In the genomic region with DNA sequence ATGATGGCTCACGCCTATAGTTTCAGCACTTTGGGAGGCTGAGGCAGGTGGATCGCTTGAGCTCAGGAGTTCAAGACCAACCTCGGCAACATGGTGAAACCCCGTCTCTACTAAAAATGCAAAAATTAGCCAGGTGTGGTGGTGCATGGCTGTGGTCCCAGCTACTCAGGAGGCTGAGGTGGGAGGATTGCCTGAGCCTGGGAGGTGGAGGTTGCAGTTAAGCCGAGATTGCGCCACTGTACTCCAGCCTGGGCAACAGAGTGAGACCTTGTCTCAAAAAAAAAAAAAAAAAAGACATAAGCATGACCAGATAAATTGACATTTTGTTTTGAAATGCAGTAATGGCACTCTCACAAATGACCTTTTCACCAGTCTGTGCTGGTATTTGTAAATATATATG, we compare ENCODE assay signal across 7 cellular contexts.
A peak's percentile ranks its signal among the peaks of the same experiment; 100 is the strongest.
DNase-seq lines count a peak whose midpoint lies in the region; ATAC-seq, FAIRE-seq and TF ChIP-seq lines count a peak whose summit lies in the region.
"Not testable (repeated sequence)": the region's sequence is repeated elsewhere in the genome, so short reads cannot be mapped to it uniquely, and the experiment has no call there.

No MANE protein-coding gene starts in this region.

- H3K27ac Mint-ChIP-seq in Calu3 (ENCODE audit: unreplicated experiment) = peak overlapping the region; percentile 82

- H3K9ac ChIP-seq in HepG2 (ENCODE audit: insufficient read depth, low read depth, low read length) = not testable (repeated sequence)

- H3K27ac ChIP-seq in RWPE2 (ENCODE audit: poor library complexity, severe bottlenecking) (peak overlapping the region; percentile 94), coronary artery (peak overlapping the region; percentile 52 to 95), gastroesophageal sphincter (peak overlapping the region in 3 of 4 donors; percentile 92 to 99 (median 98)), gastrocnemius medialis (peak overlapping the region; percentile 95 to 98 (median 97)), tibial artery (peak overlapping the region; percentile 70 to 99)
- not testable (repeated sequence) for H3K27ac ChIP-seq in HepG2 (ENCODE audit: extremely low read length, insufficient read depth, low read length)

- CTCF ChIA-PET in Calu3 (lab: Charles Lee); HepG2 (lab: Yijun Ruan, JAX; ENCODE audit: low intra/inter-chr PET ratio, low total read pairs): not testable (repeated sequence)

- TF ChIP-seq POLR2A in gastroesophageal sphincter (IDR thresholded peaks at IDR 0.05); HepG2 (IDR thresholded peaks at IDR 0.05; ENCODE audit: insufficient read depth in 1 of 2, low read depth in 2 of 2, low read length in 2 of 2); gastrocnemius medialis (IDR thresholded peaks at IDR 0.05): not testable (repeated sequence)

- H3K4me3 ChIP-seq in RWPE2 (ENCODE audit: severe bottlenecking); coronary artery; gastroesophageal sphincter; HepG2 (replicated peaks in 1 of 3; ENCODE audit: insufficient read depth in 1 of 3, low read depth in 2 of 3, low read length in 3 of 3); gastrocnemius medialis; tibial artery: not testable (repeated sequence)

- peaks cover 70% of the 10 kb centered on the region for H3K4me1 ChIP-seq in RWPE2 (ENCODE audit: insufficient read depth, poor library complexity, severe bottlenecking)
- H3K4me1 ChIP-seq in gastroesophageal sphincter = peaks cover 55 to 100% (median 57%) of the 10 kb centered on the region in 3 donors
- H3K4me1 ChIP-seq in HepG2 (ENCODE audit: insufficient read depth, low read length) = peaks cover 92% of the 10 kb centered on the region
- H3K4me1 ChIP-seq in gastrocnemius medialis = peaks cover 82 to 85% of the 10 kb centered on the region in 2 donors
- peaks cover 0 to 100% (median 77%) of the 10 kb centered on the region in 4 donors for H3K4me1 ChIP-seq in tibial artery

- not testable (repeated sequence) for TF ChIP-seq RAD21 in HepG2 (CRISPR knock-in tag; IDR thresholded peaks at IDR 0.05)

- FAIRE-seq in HepG2 (lab: Jason Lieb, UNC) = not testable (repeated sequence)

- peaks cover 71% of the 10 kb centered on the region for H3K4me1 Mint-ChIP-seq in Calu3 (ENCODE audit: low read depth, unreplicated experiment)

- intact Hi-C loops in Calu3 (cut with micrococcal nuclease; ENCODE audit: unreplicated experiment) (loop anchor here (5.0 kb wide), 1 partner anchor 218 kb away; no protein-coding TSS in a partner anchor), gastrocnemius medialis (cut with DNase I; ENCODE audit: low total_unique reads) (loop anchor here (5.0 kb wide), 1 partner anchor 238 kb away; no protein-coding TSS in a partner anchor)
- intact Hi-C loops in HepG2 (cut with micrococcal nuclease; ENCODE audit: unreplicated experiment); tibial artery (cut with DNase I; ENCODE audit: low total_unique reads): not testable (repeated sequence)

- not testable (repeated sequence) for H3K9me3 ChIP-seq in RWPE2 (ENCODE audit: severe bottlenecking); gastroesophageal sphincter; HepG2 (ENCODE audit: low read length); gastrocnemius medialis; tibial artery

- DNase-seq in Calu3; RWPE2 (ENCODE audit: low spot score); coronary artery (ENCODE audit: low spot score); HepG2 (ENCODE audit: low spot score); gastrocnemius medialis; tibial artery: not testable (repeated sequence)

- TF ChIP-seq EP300 in gastroesophageal sphincter (IDR thresholded peaks at IDR 0.05); HepG2 (IDR thresholded peaks at IDR 0.05; ENCODE audit: low read depth in 2 of 2, low read length in 2 of 2); HepG2 (CRISPR knock-in tag; IDR thresholded peaks at IDR 0.05; ENCODE audit: borderline replicate concordance): not testable (repeated sequence)

- H3K36me3 ChIP-seq in RWPE2 (ENCODE audit: low read depth) (peaks cover 67% of the 10 kb centered on the region), gastroesophageal sphincter (peaks cover 4 to 62% of the 10 kb centered on the region in 2 donors), HepG2 (replicated peaks in 1 of 2; ENCODE audit: control insufficient read depth in 1 of 2, insufficient read depth in 2 of 2, low read length in 2 of 2) (peaks cover 13 to 60% of the 10 kb centered on the region in 2 experiments), tibial artery (peaks cover 41 to 52% (median 44%) of the 10 kb centered on the region in 3 donors)
- H3K36me3 ChIP-seq in gastrocnemius medialis = not testable (repeated sequence)

- not testable (repeated sequence) for BruUV-seq in Calu3 (replicated peaks; lab: Mats Ljungman, UMichigan); HepG2 (replicated peaks; lab: Mats Ljungman, UMichigan)

- not testable (repeated sequence) for H3K4me2 ChIP-seq in HepG2 (ENCODE audit: low read depth, low read length)

- H3K79me2 ChIP-seq in HepG2 (ENCODE audit: insufficient read depth, low read length) = peaks cover 75% of the 10 kb centered on the region

- H3K27me3 ChIP-seq in RWPE2 (ENCODE audit: insufficient read depth, poor library complexity, severe bottlenecking); gastroesophageal sphincter; HepG2 (ENCODE audit: control insufficient read depth in 1 of 2, insufficient read depth in 2 of 2, low read length in 2 of 2); gastrocnemius medialis; tibial artery: not testable (repeated sequence)

- H3K36me3 Mint-ChIP-seq in Calu3 (ENCODE audit: insufficient read depth, unreplicated experiment) = peaks cover 74% of the 10 kb centered on the region

- 80 to 88% methylated on average over 1 to 3 of the region's 6 CpGs for WGBS in gastroesophageal sphincter (ENCODE audit: low coverage in 1 of 2), 2 donors
- WGBS in HepG2 (ENCODE audit: low lambda C conversion rate) = 93% methylated on average over 6 of the region's 6 CpGs

- H3K9me3 Mint-ChIP-seq in Calu3 (ENCODE audit: low read depth, unreplicated experiment) = not testable (repeated sequence)

- H3K27me3 Mint-ChIP-seq in Calu3 (ENCODE audit: unreplicated experiment) = not testable (repeated sequence)

- ATAC-seq in RWPE2 (ENCODE audit: low read depth); gastroesophageal sphincter; HepG2; gastrocnemius medialis: not testable (repeated sequence)

- not testable (repeated sequence) for H3K4me3 Mint-ChIP-seq in Calu3 (ENCODE audit: low read depth, unreplicated experiment)

- TF ChIP-seq CTCF in Calu3 (IDR thresholded peaks at IDR 0.05; ENCODE audit: unreplicated experiment); RWPE2 (IDR thresholded peaks at IDR 0.05; ENCODE audit: poor library complexity, severe bottlenecking); coronary artery (IDR thresholded peaks at IDR 0.05); gastroesophageal sphincter (IDR thresholded peaks at IDR 0.05); HepG2 (CRISPR knock-in tag; IDR thresholded peaks at IDR 0.05); gastrocnemius medialis (IDR thresholded peaks at IDR 0.05 in 4 of 5, conservative IDR thresholded peaks at IDR 0.05 in 1 of 5); tibial artery (IDR thresholded peaks at IDR 0.05): not testable (repeated sequence)

- not testable (repeated sequence) for H4K20me1 ChIP-seq in HepG2 (ENCODE audit: insufficient read depth, low read length)

- POLR2A ChIA-PET in HepG2 (lab: Yijun Ruan, JAX) = interaction anchor here (1.6 to 6.0 kb wide), 3 partner anchors 10 to 13 kb away, joined by 7 to 83 read pairs (median 8); no protein-coding TSS in a partner anchor

- H2AFZ ChIP-seq in HepG2 (ENCODE audit: low read length) = not testable (repeated sequence)

- in situ Hi-C loops in HepG2 (cut with HindIII; ENCODE audit: extremely low pct_ligation_motif_present, low pct_unique_long_range_greater_than_20kb); gastrocnemius medialis (cut with MboI; ENCODE audit: low sequenced_read_pairs in 4 of 4): not testable (repeated sequence)

TF ChIP-seq in HepG2, 621 proteins besides CTCF, POLR2A, EP300 and RAD21:
- TF ChIP-seq, protein P1, sequence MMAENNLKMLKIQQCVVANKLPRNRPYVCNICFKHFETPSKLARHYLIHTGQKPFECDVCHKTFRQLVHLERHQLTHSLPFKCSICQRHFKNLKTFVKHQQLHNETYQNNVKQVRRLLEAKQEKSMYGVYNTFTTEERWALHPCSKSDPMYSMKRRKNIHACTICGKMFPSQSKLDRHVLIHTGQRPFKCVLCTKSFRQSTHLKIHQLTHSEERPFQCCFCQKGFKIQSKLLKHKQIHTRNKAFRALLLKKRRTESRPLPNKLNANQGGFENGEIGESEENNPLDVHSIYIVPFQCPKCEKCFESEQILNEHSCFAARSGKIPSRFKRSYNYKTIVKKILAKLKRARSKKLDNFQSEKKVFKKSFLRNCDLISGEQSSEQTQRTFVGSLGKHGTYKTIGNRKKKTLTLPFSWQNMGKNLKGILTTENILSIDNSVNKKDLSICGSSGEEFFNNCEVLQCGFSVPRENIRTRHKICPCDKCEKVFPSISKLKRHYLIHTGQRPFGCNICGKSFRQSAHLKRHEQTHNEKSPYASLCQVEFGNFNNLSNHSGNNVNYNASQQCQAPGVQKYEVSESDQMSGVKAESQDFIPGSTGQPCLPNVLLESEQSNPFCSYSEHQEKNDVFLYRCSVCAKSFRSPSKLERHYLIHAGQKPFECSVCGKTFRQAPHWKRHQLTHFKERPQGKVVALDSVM (CRISPR knock-in tag; IDR thresholded peaks at IDR 0.05) = peak; percentile 92
- peak; percentile 64; the same call in 1 of the 2 replicates for TF ChIP-seq ZNF121 (CRISPR knock-in tag; IDR thresholded peaks at IDR 0.05)
